Comparison of ENCODE assay signal across 11 cellular contexts in genomic region chr16:81558444-81559175, GRCh38.
DNase-seq lines count a peak whose midpoint lies in the region; ATAC-seq, FAIRE-seq and TF ChIP-seq lines count a peak whose summit lies in the region.
"Had no signal": no experiment of that assay in that cellular context is flagged by ENCODE, and none has a peak within 500 bp of the region (broad histone marks: within the 10 kb centered on the region; RNA-seq: fewer than 3 reads in every experiment).

No MANE protein-coding gene starts in this region.

- TF ChIP-seq CTCF in pancreas (IDR thresholded peaks at IDR 0.05) (peak in 1 of 4 donors; percentile 12), mammary epithelial cell (conservative IDR thresholded peaks at IDR 0.05 in 1 of 2, IDR thresholded peaks at IDR 0.05 in 1 of 2; ENCODE audit: extremely low read depth in 1 of 2, insufficient read depth in 1 of 2, low read depth in 1 of 2, low read length in 2 of 2) (no peak)

- WGBS in pancreas, 2 donors = 15 to 16% methylated on average over 16 of the region's 16 CpGs
- WGBS in mammary epithelial cell (ENCODE audit: low coverage, missing lambda C conversion rate) = 67% methylated on average over 14 of the region's 16 CpGs

- in situ Hi-C loops in mammary epithelial cell (cut with MboI; ENCODE audit: low sequenced_read_pairs in 2 of 2) = no loop called here

- H3K9ac ChIP-seq in mammary epithelial cell (ENCODE audit: insufficient read depth, low read length) = no peak overlapping the region

- H4K20me1 ChIP-seq in mammary epithelial cell (ENCODE audit: insufficient read depth, low read length) = no peaks in the 10 kb centered on the region

- H3K4me2 ChIP-seq in mammary epithelial cell (ENCODE audit: insufficient read depth, low read depth, low read length) = no peak overlapping the region

- H3K36me3 ChIP-seq in pancreas (no peaks in the 10 kb centered on the region), mammary epithelial cell (ENCODE audit: insufficient read depth, low read length) (no peaks in the 10 kb centered on the region)

- CTCF ChIA-PET in mammary epithelial cell (lab: Charles Lee; ENCODE audit: low non-redundant PET) = no interaction called here

- H3K4me3 ChIP-seq in pancreas = no peak overlapping the region
- no peak overlapping the region for H3K4me3 ChIP-seq in mammary epithelial cell (replicated peaks in 1 of 3; ENCODE audit: insufficient read depth in 1 of 3, low read depth in 2 of 3, low read length in 3 of 3)

- peak overlapping the region; percentile 74 to 79 (median 76) for H3K27ac ChIP-seq in pancreas
- no peak overlapping the region for H3K27ac ChIP-seq in mammary epithelial cell (ENCODE audit: insufficient read depth, low read depth, low read length)

- intact Hi-C loops in pancreas (cut with DNase I) = no loop called here
- intact Hi-C loops in mammary epithelial cell (cut with micrococcal nuclease) = no loop called here

- H3K9me3 ChIP-seq in pancreas (no peaks in the 10 kb centered on the region), mammary epithelial cell (replicated peaks; ENCODE audit: insufficient read depth, low read length) (no peaks in the 10 kb centered on the region)

- ATAC-seq in pancreas (peak; percentile 94 to 97 (median 96)), GM18868 (IDR thresholded peaks at IDR 0.05; ENCODE audit: unreplicated experiment) (no peak), GM21423 (IDR thresholded peaks at IDR 0.05; ENCODE audit: unreplicated experiment) (no peak)

- FAIRE-seq in pancreas (lab: Jason Lieb, UNC) = no peak

- H3K79me2 ChIP-seq in mammary epithelial cell (ENCODE audit: insufficient read depth, low read length) = peaks cover 97% of the 10 kb centered on the region

- H3K4me1 ChIP-seq in pancreas (peaks cover 12 to 25% (median 15%) of the 10 kb centered on the region in 3 donors), mammary epithelial cell (ENCODE audit: insufficient read depth, low read length) (peaks cover 33% of the 10 kb centered on the region)

- dilution Hi-C loops in mammary epithelial cell (cut with HindIII; ENCODE audit: low sequenced_read_pairs) = no loop called here

- H3K27me3 ChIP-seq in pancreas (no peaks in the 10 kb centered on the region), mammary epithelial cell (ENCODE audit: insufficient read depth, low read length) (no peaks in the 10 kb centered on the region)

- H2AFZ ChIP-seq in mammary epithelial cell (ENCODE audit: low read depth, low read length) = no peak overlapping the region

- DNase-seq in HT-29 (ENCODE audit: low spot score) = peak; percentile 91
- peak; percentile 38 for DNase-seq in NCI-H526 treated with DMSO at 0.1 percent for 48 hours (lab: John Stamatoyannopoulos, UW)
- DNase-seq in globus pallidus (ENCODE audit: low spot score) = peak; percentile 7
- DNase-seq in pancreas = peak; percentile 79 to 93 (median 90)
- DNase-seq in NCI-H345 treated with DMSO at 0.1 percent for 48 hours (lab: John Stamatoyannopoulos, UW; ENCODE audit: unreplicated experiment) = no peak
- no peak for DNase-seq in mammary epithelial cell
- DNase-seq: activated gamma-delta T cell; effector CD4-positive, alpha-beta T cell; stimulated activated naive CD4-positive, alpha-beta T cell treated with Interleukin-2 at 50 U/mL for 16 hours had no signal

- no TSS peak for BruUV-seq in mammary epithelial cell (replicated peaks; lab: Mats Ljungman, UMichigan)

Comparison
In these comparisons a context has a peak if more than half of its experiments do, and no peak if none do; other contexts are left out.
1. DNase-seq: peak in HT-29 (single experiment), NCI-H526 treated with DMSO at 0.1 percent for 48 hours (single experiment), globus pallidus (single experiment) and pancreas (6 of 6); none in NCI-H345 treated with DMSO at 0.1 percent for 48 hours (single experiment) and mammary epithelial cell (single experiment).
2. ATAC-seq: peak in pancreas (4 of 4); none in GM18868 (single experiment) and GM21423 (single experiment).